33 cellular contexts compared by ENCODE assay signal in genomic region chr7:49074538-49074937, GRCh38.
DNase-seq lines count a peak whose midpoint lies in the region; ATAC-seq, FAIRE-seq and TF ChIP-seq lines count a peak whose summit lies in the region.
"Had no signal": no experiment of that assay in that cellular context is flagged by ENCODE, and none has a peak within 500 bp of the region (broad histone marks: within the 10 kb centered on the region; RNA-seq: fewer than 3 reads in every experiment).

No MANE protein-coding gene starts in this region.

- peak; percentile 58 for FAIRE-seq in H54 (lab: Jason Lieb, UNC)
- peak; percentile 18 for FAIRE-seq in GM12878 (lab: Jason Lieb, UNC)
- no peak for FAIRE-seq in HepG2 (lab: Jason Lieb, UNC)
- FAIRE-seq: A204.1, A549, D721Med had no signal

- H3K4me1 ChIP-seq in GM12878 (ENCODE audit: control insufficient read depth, insufficient read depth, low read length): no peaks in the 10 kb centered on the region
- no peaks in the 10 kb centered on the region for H3K4me1 ChIP-seq in HepG2 (ENCODE audit: insufficient read depth, low read length)
- H3K4me1 ChIP-seq: A549; BE2C; BLaER1; BLaER1 treated with 17β-estradiol and CSF1 and Interleukin-3, amounts not matched to agents 10 nM and 100 nM; Caco-2 had no signal

- no peaks in the 10 kb centered on the region for H3K9me2 ChIP-seq in neural cell (ENCODE audit: insufficient read depth, low read length)

- H3K36me3 ChIP-seq in GM12878 (ENCODE audit: control insufficient read depth in 2 of 2, insufficient read depth in 2 of 2, low read length in 1 of 2) (no peaks in the 10 kb centered on the region), neural cell (ENCODE audit: insufficient read depth, low read length) (no peaks in the 10 kb centered on the region), HepG2 (replicated peaks in 1 of 2; ENCODE audit: control insufficient read depth in 1 of 2, insufficient read depth in 2 of 2, low read length in 2 of 2) (no peaks in the 10 kb centered on the region)
- H3K36me3 ChIP-seq: BE2C; BLaER1; BLaER1 treated with 17β-estradiol and CSF1 and Interleukin-3, amounts not matched to agents 10 nM and 100 nM had no signal

- TF ChIP-seq CTCF in GM12878 (IDR thresholded peaks at IDR 0.05 in 2 of 3, conservative IDR thresholded peaks at IDR 0.05 in 1 of 3; ENCODE audit: control insufficient read depth in 2 of 3, extremely low read depth in 1 of 3, insufficient read depth in 1 of 3, low read depth in 3 of 3, low read length in 3 of 3): no peak
- no peak for TF ChIP-seq CTCF in neural cell (IDR thresholded peaks at IDR 0.05; ENCODE audit: poor library complexity, severe bottlenecking)
- TF ChIP-seq CTCF in HepG2 (CRISPR knock-in tag; IDR thresholded peaks at IDR 0.05): no peak

- H3K27ac ChIP-seq in GM12878 (ENCODE audit: control insufficient read depth, insufficient read depth) (no peak overlapping the region), neural cell (ENCODE audit: low read length) (peak overlapping the region; percentile 7), HepG2 (ENCODE audit: extremely low read length, insufficient read depth, low read length) (no peak overlapping the region)
- H3K27ac ChIP-seq: 22Rv1; A549; BLaER1; BLaER1 treated with 17β-estradiol and CSF1 and Interleukin-3, amounts not matched to agents 10 nM and 100 nM; C4-2B had no signal

- H3K9ac ChIP-seq in GM12878 (ENCODE audit: control insufficient read depth, insufficient read depth, low read length): no peak overlapping the region
- no peak overlapping the region for H3K9ac ChIP-seq in neural cell (ENCODE audit: low read length)
- H3K9ac ChIP-seq in HepG2 (ENCODE audit: insufficient read depth, low read depth, low read length): no peak overlapping the region
- H3K9ac ChIP-seq: BLaER1; BLaER1 treated with 17β-estradiol and CSF1 and Interleukin-3, amounts not matched to agents 10 nM and 100 nM had no signal

- RAD21 ChIA-PET in GM12878 (lab: Charles Lee; ENCODE audit: unreplicated experiment): no interaction called here

- BruUV-seq in GM12878 (replicated peaks; lab: Mats Ljungman, UMichigan) (no TSS peak), HepG2 (replicated peaks; lab: Mats Ljungman, UMichigan) (no TSS peak)

- in situ Hi-C loops in GM12878 (cut with MboI) (no loop called here), HepG2 (cut with HindIII; ENCODE audit: extremely low pct_ligation_motif_present, low pct_unique_long_range_greater_than_20kb) (no loop called here)

- H3F3A ChIP-seq in neural cell (ENCODE audit: insufficient read depth, low read length, poor library complexity, severe bottlenecking): no peaks in the 10 kb centered on the region

- 20% methylated on average over 2 of the region's 2 CpGs for WGBS in GM12878 (ENCODE audit: insufficient coverage, insufficient replicate concordance, low lambda C conversion rate, missing lambda C conversion rate)
- WGBS in HepG2 (ENCODE audit: low lambda C conversion rate): 19% methylated on average over 2 of the region's 2 CpGs

- H3K27me3 ChIP-seq in GM12878 (replicated peaks in 1 of 2; ENCODE audit: control insufficient read depth in 2 of 2, insufficient read depth in 2 of 2, low read length in 1 of 2): no peaks in the 10 kb centered on the region
- H3K27me3 ChIP-seq in neural cell (ENCODE audit: insufficient read depth, low read depth, low read length): no peaks in the 10 kb centered on the region
- H3K27me3 ChIP-seq in HepG2 (ENCODE audit: control insufficient read depth in 1 of 2, insufficient read depth in 2 of 2, low read length in 2 of 2): no peaks in the 10 kb centered on the region
- H3K27me3 ChIP-seq: BE2C; BLaER1; BLaER1 treated with 17β-estradiol and CSF1 and Interleukin-3, amounts not matched to agents 10 nM and 100 nM had no signal

- intact Hi-C loops in GM12878 (cut with micrococcal nuclease; ENCODE audit: unreplicated experiment) (no loop called here), HepG2 (cut with micrococcal nuclease; ENCODE audit: unreplicated experiment) (no loop called here)

- TF ChIP-seq POLR2A in H54 (IDR thresholded peaks at IDR 0.05; ENCODE audit: low read depth, low read length) (no peak), GM12878 (IDR thresholded peaks at IDR 0.05; ENCODE audit: low read depth, low read length) (no peak), HepG2 (IDR thresholded peaks at IDR 0.05; ENCODE audit: insufficient read depth in 1 of 2, low read depth in 2 of 2, low read length in 2 of 2) (no peak)

- no peaks in the 10 kb centered on the region for H3K79me2 ChIP-seq in GM12878 (ENCODE audit: control insufficient read depth, insufficient read depth, low read length)
- H3K79me2 ChIP-seq in neural cell (replicated peaks; ENCODE audit: insufficient read depth, low read length): no peaks in the 10 kb centered on the region
- H3K79me2 ChIP-seq in HepG2 (ENCODE audit: insufficient read depth, low read length): no peaks in the 10 kb centered on the region

- TF ChIP-seq EP300 in GM12878 (IDR thresholded peaks at IDR 0.05; ENCODE audit: borderline replicate concordance in 1 of 2, control insufficient read depth in 1 of 2, low read depth in 2 of 2, low read length in 2 of 2) (no peak), neural cell (conservative IDR thresholded peaks at IDR 0.05; ENCODE audit: poor library complexity, severe bottlenecking) (peak; percentile 91), HepG2 (IDR thresholded peaks at IDR 0.05; ENCODE audit: low read depth in 2 of 2, low read length in 2 of 2) (no peak), HepG2 (CRISPR knock-in tag; IDR thresholded peaks at IDR 0.05; ENCODE audit: borderline replicate concordance) (no peak)

- H2AFZ ChIP-seq in GM12878 (ENCODE audit: control insufficient read depth, low read depth, low read length) (no peak overlapping the region), neural cell (ENCODE audit: low read depth, low read length) (no peak overlapping the region), HepG2 (ENCODE audit: low read length) (no peak overlapping the region)

- POLR2A ChIA-PET in GM12878 (lab: Charles Lee): no interaction called here
- POLR2A ChIA-PET in HepG2 (lab: Yijun Ruan, JAX): no interaction called here

- H3K4me3 ChIP-seq in GM12878 (no peak overlapping the region), neural cell (ENCODE audit: low read length) (no peak overlapping the region), HepG2 (replicated peaks in 1 of 3; ENCODE audit: insufficient read depth in 1 of 3, low read depth in 2 of 3, low read length in 3 of 3) (no peak overlapping the region)
- H3K4me3 ChIP-seq: A549; BLaER1; BLaER1 treated with 17β-estradiol and CSF1 and Interleukin-3, amounts not matched to agents 10 nM and 100 nM had no signal

- H3K9me3 ChIP-seq in GM12878 (replicated peaks; ENCODE audit: control insufficient read depth, insufficient read depth, low read length): no peaks in the 10 kb centered on the region
- H3K9me3 ChIP-seq in neural cell (ENCODE audit: low read length): peaks cover 5% of the 10 kb centered on the region
- H3K9me3 ChIP-seq in HepG2 (ENCODE audit: low read length): peaks cover 39% of the 10 kb centered on the region
- H3K9me3 ChIP-seq: A549, BE2C, Caco-2 had no signal

- H3K4me2 ChIP-seq in GM12878 (ENCODE audit: control insufficient read depth, insufficient read depth) (no peak overlapping the region), neural cell (ENCODE audit: low read length) (no peak overlapping the region), HepG2 (ENCODE audit: low read depth, low read length) (no peak overlapping the region)
- H3K4me2 ChIP-seq: A549; BLaER1; BLaER1 treated with 17β-estradiol and CSF1 and Interleukin-3, amounts not matched to agents 10 nM and 100 nM had no signal

- CTCF ChIA-PET in GM12878 (lab: Yijun Ruan, JAX): no interaction called here
- CTCF ChIA-PET in HepG2 (lab: Yijun Ruan, JAX; ENCODE audit: low intra/inter-chr PET ratio, low total read pairs): no interaction called here

- ATAC-seq in GM12878 (no peak), HepG2 (no peak)
- ATAC-seq: A549; CD8-positive, alpha-beta T cell had no signal

- DNase-seq in H54 (ENCODE audit: insufficient read length, low spot score) (no peak), GM12878 (ENCODE audit: low read depth, low spot score) (no peak), HepG2 (ENCODE audit: low spot score) (no peak), NCI-H82 treated with DMSO at 0.1 percent for 48 hours (lab: John Stamatoyannopoulos, UW; ENCODE audit: unreplicated experiment) (no peak)
- DNase-seq in activated CD4-positive, CD25-positive, alpha-beta regulatory T cell treated with anti-CD3 and anti-CD28 coated beads, Interleukin-2, amount 50 U/mL, for 72 hours: no peak
- DNase-seq: 8988T; ACHN; AML-193; BE2C; C1 segment of cervical spinal cord; Caco-2; Calu3; CD4-positive, alpha-beta memory T cell; CD4-positive, alpha-beta T cell; CD4-positive, CD25-positive, alpha-beta regulatory T cell; CD8-positive, alpha-beta memory T cell; CD8-positive, alpha-beta T cell; COR-L47; DMS 273 treated with DMSO at 0.1 percent for 48 hours; DMS153; DMS53; DMS79; DMS79 treated with DMSO at 0.1 percent for 48 hours; DND-41; EL had no signal

- SMC1A ChIA-PET in GM12878 (lab: Charles Lee; ENCODE audit: uncharacterized antibody, unreplicated experiment): no interaction called here

- H4K20me1 ChIP-seq in GM12878 (ENCODE audit: control insufficient read depth, insufficient read depth): no peaks in the 10 kb centered on the region
- no peaks in the 10 kb centered on the region for H4K20me1 ChIP-seq in neural cell (ENCODE audit: insufficient read depth)
- no peaks in the 10 kb centered on the region for H4K20me1 ChIP-seq in HepG2 (ENCODE audit: insufficient read depth, low read length)
- H4K20me1 ChIP-seq: BLaER1; BLaER1 treated with 17β-estradiol and CSF1 and Interleukin-3, amounts not matched to agents 10 nM and 100 nM had no signal

- TF ChIP-seq RAD21 in GM12878 (IDR thresholded peaks at IDR 0.05; ENCODE audit: insufficient read depth, low read depth, low read length) (no peak), neural cell (conservative IDR thresholded peaks at IDR 0.05) (no peak), HepG2 (CRISPR knock-in tag; IDR thresholded peaks at IDR 0.05) (no peak)

TF ChIP-seq in GM12878, 131 proteins besides CTCF, POLR2A, EP300 and RAD21 (continues in another document):
- TF ChIP-seq STAT3 (IDR thresholded peaks at IDR 0.05; ENCODE audit: low read depth, low read length): no peak
- no peak for TF ChIP-seq SUZ12 (IDR thresholded peaks at IDR 0.05; ENCODE audit: unreplicated experiment)
- TF ChIP-seq CREM (IDR thresholded peaks at IDR 0.05; ENCODE audit: low read depth): no peak
- TF ChIP-seq POLR2AphosphoS2 (IDR thresholded peaks at IDR 0.05; ENCODE audit: low read depth, low read length): no peak

TF ChIP-seq in neural cell, 6 proteins besides CTCF, POLR2A, EP300 and RAD21:
- TF ChIP-seq POLR2AphosphoS5 (IDR thresholded peaks at IDR 0.05) (peak; percentile 31), EZH2 (IDR thresholded peaks at IDR 0.05; ENCODE audit: borderline replicate concordance, insufficient read depth, low read length, poor library complexity, severe bottlenecking) (no peak)

TF ChIP-seq in HepG2, 621 proteins besides CTCF, POLR2A, EP300 and RAD21 (continues in another document):
- TF ChIP-seq NFE2L1 (CRISPR knock-in tag; IDR thresholded peaks at IDR 0.05; ENCODE audit: borderline replicate concordance): no peak
- TF ChIP-seq PHF5A (CRISPR knock-in tag; IDR thresholded peaks at IDR 0.05; ENCODE audit: low read depth, unreplicated experiment): no peak
